1 cellular context compared by ENCODE assay signal in genomic region chr7:56063882-56064625, GRCh38.
TF ChIP-seq lines count a peak whose summit lies in the region.

SUMF2 (plus strand) TSS chr7:56064286; CDS start chr7:56064312, 26 bp downstream.

TF ChIP-seq in GM12878, 131 proteins besides CTCF, POLR2A, EP300 and RAD21 (continued from another document and continues in another):
- TF ChIP-seq, protein P1, sequence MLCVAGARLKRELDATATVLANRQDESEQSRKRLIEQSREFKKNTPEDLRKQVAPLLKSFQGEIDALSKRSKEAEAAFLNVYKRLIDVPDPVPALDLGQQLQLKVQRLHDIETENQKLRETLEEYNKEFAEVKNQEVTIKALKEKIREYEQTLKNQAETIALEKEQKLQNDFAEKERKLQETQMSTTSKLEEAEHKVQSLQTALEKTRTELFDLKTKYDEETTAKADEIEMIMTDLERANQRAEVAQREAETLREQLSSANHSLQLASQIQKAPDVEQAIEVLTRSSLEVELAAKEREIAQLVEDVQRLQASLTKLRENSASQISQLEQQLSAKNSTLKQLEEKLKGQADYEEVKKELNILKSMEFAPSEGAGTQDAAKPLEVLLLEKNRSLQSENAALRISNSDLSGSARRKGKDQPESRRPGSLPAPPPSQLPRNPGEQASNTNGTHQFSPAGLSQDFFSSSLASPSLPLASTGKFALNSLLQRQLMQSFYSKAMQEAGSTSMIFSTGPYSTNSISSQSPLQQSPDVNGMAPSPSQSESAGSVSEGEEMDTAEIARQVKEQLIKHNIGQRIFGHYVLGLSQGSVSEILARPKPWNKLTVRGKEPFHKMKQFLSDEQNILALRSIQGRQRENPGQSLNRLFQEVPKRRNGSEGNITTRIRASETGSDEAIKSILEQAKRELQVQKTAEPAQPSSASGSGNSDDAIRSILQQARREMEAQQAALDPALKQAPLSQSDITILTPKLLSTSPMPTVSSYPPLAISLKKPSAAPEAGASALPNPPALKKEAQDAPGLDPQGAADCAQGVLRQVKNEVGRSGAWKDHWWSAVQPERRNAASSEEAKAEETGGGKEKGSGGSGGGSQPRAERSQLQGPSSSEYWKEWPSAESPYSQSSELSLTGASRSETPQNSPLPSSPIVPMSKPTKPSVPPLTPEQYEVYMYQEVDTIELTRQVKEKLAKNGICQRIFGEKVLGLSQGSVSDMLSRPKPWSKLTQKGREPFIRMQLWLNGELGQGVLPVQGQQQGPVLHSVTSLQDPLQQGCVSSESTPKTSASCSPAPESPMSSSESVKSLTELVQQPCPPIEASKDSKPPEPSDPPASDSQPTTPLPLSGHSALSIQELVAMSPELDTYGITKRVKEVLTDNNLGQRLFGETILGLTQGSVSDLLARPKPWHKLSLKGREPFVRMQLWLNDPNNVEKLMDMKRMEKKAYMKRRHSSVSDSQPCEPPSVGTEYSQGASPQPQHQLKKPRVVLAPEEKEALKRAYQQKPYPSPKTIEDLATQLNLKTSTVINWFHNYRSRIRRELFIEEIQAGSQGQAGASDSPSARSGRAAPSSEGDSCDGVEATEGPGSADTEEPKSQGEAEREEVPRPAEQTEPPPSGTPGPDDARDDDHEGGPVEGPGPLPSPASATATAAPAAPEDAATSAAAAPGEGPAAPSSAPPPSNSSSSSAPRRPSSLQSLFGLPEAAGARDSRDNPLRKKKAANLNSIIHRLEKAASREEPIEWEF (IDR thresholded peaks at IDR 0.05; ENCODE audit: insufficient replicate concordance, low read depth, low read length), result no peak
- TF ChIP-seq SMAD1 (IDR thresholded peaks at IDR 0.05; ENCODE audit: low read depth, partially characterized antibody) (no peak), TCF12 (IDR thresholded peaks at IDR 0.05; ENCODE audit: low read depth, low read length) (no peak), CREM (IDR thresholded peaks at IDR 0.05; ENCODE audit: low read depth) (no peak), RB1 (IDR thresholded peaks at IDR 0.05; ENCODE audit: borderline replicate concordance) (peak; percentile 68; the same call in 1 of the 2 replicates), RELB (IDR thresholded peaks at IDR 0.05; ENCODE audit: low read depth) (no peak), HDGF (IDR thresholded peaks at IDR 0.05) (0 out of 2 replicates have a peak, but pooled peaks have one; percentile 49), SUZ12 (IDR thresholded peaks at IDR 0.05; ENCODE audit: unreplicated experiment) (no peak), MXI1 (IDR thresholded peaks at IDR 0.05; ENCODE audit: low read depth, low read length) (peak; percentile 85), JUND (IDR thresholded peaks at IDR 0.05; ENCODE audit: low read depth, low read length) (no peak), SIX5 (IDR thresholded peaks at IDR 0.05; ENCODE audit: low read depth, low read length, severe bottlenecking) (no peak), NBN (IDR thresholded peaks at IDR 0.05) (peak; percentile 32; the same call in 1 of the 2 replicates), SMC3 (IDR thresholded peaks at IDR 0.05; ENCODE audit: borderline replicate concordance, low read length) (no peak), SREBF2 (IDR thresholded peaks at IDR 0.05; ENCODE audit: low read length) (no peak), RCOR1 (conservative IDR thresholded peaks at IDR 0.05; ENCODE audit: low read depth, low read length) (no peak), ATF2 (IDR thresholded peaks at IDR 0.05; ENCODE audit: low read length) (no peak), NFXL1 (IDR thresholded peaks at IDR 0.05; ENCODE audit: borderline replicate concordance) (no peak), HDAC2 (IDR thresholded peaks at IDR 0.05) (no peak), SP1 (IDR thresholded peaks at IDR 0.05; ENCODE audit: low read depth, low read length) (no peak), SIN3A (IDR thresholded peaks at IDR 0.05; ENCODE audit: low read depth, low read length) (peak; percentile 76), PRDM15 (CRISPR knock-in tag; IDR thresholded peaks at IDR 0.05) (0 out of 2 replicates have a peak, but pooled peaks have one; percentile 46), ZNF622 (IDR thresholded peaks at IDR 0.05) (no peak), ELK1 (IDR thresholded peaks at IDR 0.05; ENCODE audit: low read depth, low read length) (no peak)
- TF ChIP-seq, protein P2, sequence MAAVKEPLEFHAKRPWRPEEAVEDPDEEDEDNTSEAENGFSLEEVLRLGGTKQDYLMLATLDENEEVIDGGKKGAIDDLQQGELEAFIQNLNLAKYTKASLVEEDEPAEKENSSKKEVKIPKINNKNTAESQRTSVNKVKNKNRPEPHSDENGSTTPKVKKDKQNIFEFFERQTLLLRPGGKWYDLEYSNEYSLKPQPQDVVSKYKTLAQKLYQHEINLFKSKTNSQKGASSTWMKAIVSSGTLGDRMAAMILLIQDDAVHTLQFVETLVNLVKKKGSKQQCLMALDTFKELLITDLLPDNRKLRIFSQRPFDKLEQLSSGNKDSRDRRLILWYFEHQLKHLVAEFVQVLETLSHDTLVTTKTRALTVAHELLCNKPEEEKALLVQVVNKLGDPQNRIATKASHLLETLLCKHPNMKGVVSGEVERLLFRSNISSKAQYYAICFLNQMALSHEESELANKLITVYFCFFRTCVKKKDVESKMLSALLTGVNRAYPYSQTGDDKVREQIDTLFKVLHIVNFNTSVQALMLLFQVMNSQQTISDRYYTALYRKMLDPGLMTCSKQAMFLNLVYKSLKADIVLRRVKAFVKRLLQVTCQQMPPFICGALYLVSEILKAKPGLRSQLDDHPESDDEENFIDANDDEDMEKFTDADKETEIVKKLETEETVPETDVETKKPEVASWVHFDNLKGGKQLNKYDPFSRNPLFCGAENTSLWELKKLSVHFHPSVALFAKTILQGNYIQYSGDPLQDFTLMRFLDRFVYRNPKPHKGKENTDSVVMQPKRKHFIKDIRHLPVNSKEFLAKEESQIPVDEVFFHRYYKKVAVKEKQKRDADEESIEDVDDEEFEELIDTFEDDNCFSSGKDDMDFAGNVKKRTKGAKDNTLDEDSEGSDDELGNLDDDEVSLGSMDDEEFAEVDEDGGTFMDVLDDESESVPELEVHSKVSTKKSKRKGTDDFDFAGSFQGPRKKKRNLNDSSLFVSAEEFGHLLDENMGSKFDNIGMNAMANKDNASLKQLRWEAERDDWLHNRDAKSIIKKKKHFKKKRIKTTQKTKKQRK (IDR thresholded peaks at IDR 0.05; ENCODE audit: low read depth, low read length), result no peak
- TF ChIP-seq, protein P3, sequence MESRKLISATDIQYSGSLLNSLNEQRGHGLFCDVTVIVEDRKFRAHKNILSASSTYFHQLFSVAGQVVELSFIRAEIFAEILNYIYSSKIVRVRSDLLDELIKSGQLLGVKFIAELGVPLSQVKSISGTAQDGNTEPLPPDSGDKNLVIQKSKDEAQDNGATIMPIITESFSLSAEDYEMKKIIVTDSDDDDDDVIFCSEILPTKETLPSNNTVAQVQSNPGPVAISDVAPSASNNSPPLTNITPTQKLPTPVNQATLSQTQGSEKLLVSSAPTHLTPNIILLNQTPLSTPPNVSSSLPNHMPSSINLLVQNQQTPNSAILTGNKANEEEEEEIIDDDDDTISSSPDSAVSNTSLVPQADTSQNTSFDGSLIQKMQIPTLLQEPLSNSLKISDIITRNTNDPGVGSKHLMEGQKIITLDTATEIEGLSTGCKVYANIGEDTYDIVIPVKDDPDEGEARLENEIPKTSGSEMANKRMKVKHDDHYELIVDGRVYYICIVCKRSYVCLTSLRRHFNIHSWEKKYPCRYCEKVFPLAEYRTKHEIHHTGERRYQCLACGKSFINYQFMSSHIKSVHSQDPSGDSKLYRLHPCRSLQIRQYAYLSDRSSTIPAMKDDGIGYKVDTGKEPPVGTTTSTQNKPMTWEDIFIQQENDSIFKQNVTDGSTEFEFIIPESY (IDR thresholded peaks at IDR 0.05), result no peak
- TF ChIP-seq, protein P4, sequence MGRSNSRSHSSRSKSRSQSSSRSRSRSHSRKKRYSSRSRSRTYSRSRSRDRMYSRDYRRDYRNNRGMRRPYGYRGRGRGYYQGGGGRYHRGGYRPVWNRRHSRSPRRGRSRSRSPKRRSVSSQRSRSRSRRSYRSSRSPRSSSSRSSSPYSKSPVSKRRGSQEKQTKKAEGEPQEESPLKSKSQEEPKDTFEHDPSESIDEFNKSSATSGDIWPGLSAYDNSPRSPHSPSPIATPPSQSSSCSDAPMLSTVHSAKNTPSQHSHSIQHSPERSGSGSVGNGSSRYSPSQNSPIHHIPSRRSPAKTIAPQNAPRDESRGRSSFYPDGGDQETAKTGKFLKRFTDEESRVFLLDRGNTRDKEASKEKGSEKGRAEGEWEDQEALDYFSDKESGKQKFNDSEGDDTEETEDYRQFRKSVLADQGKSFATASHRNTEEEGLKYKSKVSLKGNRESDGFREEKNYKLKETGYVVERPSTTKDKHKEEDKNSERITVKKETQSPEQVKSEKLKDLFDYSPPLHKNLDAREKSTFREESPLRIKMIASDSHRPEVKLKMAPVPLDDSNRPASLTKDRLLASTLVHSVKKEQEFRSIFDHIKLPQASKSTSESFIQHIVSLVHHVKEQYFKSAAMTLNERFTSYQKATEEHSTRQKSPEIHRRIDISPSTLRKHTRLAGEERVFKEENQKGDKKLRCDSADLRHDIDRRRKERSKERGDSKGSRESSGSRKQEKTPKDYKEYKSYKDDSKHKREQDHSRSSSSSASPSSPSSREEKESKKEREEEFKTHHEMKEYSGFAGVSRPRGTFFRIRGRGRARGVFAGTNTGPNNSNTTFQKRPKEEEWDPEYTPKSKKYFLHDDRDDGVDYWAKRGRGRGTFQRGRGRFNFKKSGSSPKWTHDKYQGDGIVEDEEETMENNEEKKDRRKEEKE (IDR thresholded peaks at IDR 0.05), result no peak
- TF ChIP-seq, protein P5, sequence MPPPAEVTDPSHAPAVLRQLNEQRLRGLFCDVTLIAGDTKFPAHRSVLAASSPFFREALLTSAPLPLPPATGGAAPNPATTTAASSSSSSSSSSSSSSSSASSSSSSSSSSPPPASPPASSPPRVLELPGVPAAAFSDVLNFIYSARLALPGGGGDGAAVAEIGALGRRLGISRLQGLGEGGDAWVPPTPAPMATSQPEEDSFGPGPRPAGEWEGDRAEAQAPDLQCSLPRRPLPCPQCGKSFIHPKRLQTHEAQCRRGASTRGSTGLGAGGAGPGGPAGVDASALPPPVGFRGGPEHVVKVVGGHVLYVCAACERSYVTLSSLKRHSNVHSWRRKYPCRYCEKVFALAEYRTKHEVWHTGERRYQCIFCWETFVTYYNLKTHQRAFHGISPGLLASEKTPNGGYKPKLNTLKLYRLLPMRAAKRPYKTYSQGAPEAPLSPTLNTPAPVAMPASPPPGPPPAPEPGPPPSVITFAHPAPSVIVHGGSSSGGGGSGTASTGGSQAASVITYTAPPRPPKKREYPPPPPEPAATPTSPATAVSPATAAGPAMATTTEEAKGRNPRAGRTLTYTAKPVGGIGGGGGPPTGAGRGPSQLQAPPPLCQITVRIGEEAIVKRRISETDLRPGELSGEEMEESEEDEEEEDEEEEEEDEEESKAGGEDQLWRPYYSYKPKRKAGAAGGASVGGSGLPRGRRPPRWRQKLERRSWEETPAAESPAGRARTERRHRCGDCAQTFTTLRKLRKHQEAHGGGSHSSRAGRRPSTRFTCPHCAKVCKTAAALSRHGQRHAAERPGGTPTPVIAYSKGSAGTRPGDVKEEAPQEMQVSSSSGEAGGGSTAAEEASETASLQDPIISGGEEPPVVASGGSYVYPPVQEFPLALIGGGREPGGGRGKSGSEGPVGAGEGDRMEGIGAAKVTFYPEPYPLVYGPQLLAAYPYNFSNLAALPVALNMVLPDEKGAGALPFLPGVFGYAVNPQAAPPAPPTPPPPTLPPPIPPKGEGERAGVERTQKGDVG (CRISPR knock-in tag; IDR thresholded peaks at IDR 0.05), result no peak
